ENCODE assay signal across 16 cellular contexts in genomic region chr21:31893841-31894240, GRCh38. TPM values are rescaled to one million over a fixed set of nuclear protein-coding genes. Genes with fewer than 3 reads are reported as not detected.
A peak's percentile ranks its signal among the peaks of the same experiment; 100 is the strongest.
DNase-seq lines count a peak whose midpoint lies in the region; ATAC-seq lines count a peak whose summit lies in the region.
"Had no signal": no experiment of that assay in that cellular context is flagged by ENCODE, and none has a peak within 500 bp of the region (broad histone marks: within the 10 kb centered on the region; RNA-seq: fewer than 3 reads in every experiment).

No MANE protein-coding gene starts in this region.

- H3K14ac ChIP-seq in trophoblast cell (ENCODE audit: low read length): no peak overlapping the region

- H4K5ac ChIP-seq in mesendoderm (ENCODE audit: low read length): no peak overlapping the region

- H3K9ac ChIP-seq in mesendoderm (ENCODE audit: low read length) (no peak overlapping the region), trophoblast cell (ENCODE audit: low read length) (no peak overlapping the region)

- peaks cover 12% of the 10 kb centered on the region for H3K36me3 ChIP-seq in SJSA1
- H3K36me3 ChIP-seq in mesendoderm (ENCODE audit: control insufficient read depth, insufficient read depth, low read length): no peaks in the 10 kb centered on the region
- H3K36me3 ChIP-seq in trophoblast cell (ENCODE audit: control insufficient read depth in 1 of 2, insufficient read depth in 2 of 2, low read length in 2 of 2): no peaks in the 10 kb centered on the region

- no peak overlapping the region for H4K91ac ChIP-seq in trophoblast cell (ENCODE audit: low read depth, low read length)

- H3K36me3 Mint-ChIP-seq in activated T-cell treated with anti-CD3 and anti-CD28 coated beads, Interleukin-2, amount 50 U/mL, for 4 hours (ENCODE audit: insufficient read depth): no peaks in the 10 kb centered on the region

- H3K4me1 Mint-ChIP-seq in activated T-cell treated with anti-CD3 and anti-CD28 coated beads, Interleukin-2, amount 50 U/mL, for 4 hours (ENCODE audit: low read depth): peaks cover under 1% of the 10 kb centered on the region
- H3K4me1 Mint-ChIP-seq: IgD-negative memory B cell had no signal

- H3K23ac ChIP-seq in mesendoderm (ENCODE audit: low read length) (no peak overlapping the region), trophoblast cell (ENCODE audit: low read length) (no peak overlapping the region)

- H3K4ac ChIP-seq in mesendoderm (ENCODE audit: low read depth, low read length) (no peak overlapping the region), trophoblast cell (ENCODE audit: low read depth, low read length) (no peak overlapping the region)

- H2BK120ac ChIP-seq in mesendoderm (ENCODE audit: low read depth, low read length) (no peak overlapping the region), trophoblast cell (ENCODE audit: insufficient read depth, low read length, poor library complexity) (no peak overlapping the region)

- DNase-seq in EH (ENCODE audit: low read depth) (peak; percentile 55), SJSA1 (ENCODE audit: low read depth in 1 of 2, low spot score in 2 of 2) (peak in 1 of 2 experiments; percentile 47), mesendoderm (peak; percentile 23), trophoblast cell (no peak), iPS-NIHi11 (ENCODE audit: low spot score) (no peak), NCI-H146 (lab: John Stamatoyannopoulos, UW) (no peak)
- no peak for DNase-seq in activated T-cell treated with anti-CD3 and anti-CD28 coated beads, Interleukin-2, amount 50 U/mL, for 4 hours
- DNase-seq: AML-193, COR-L47, HCEC 1CT, Kasumi-1, NCI-H2171, NCI-H446, SHP77 treated with DMSO at 0.1 percent for 48 hours had no signal

- H4K12ac ChIP-seq in trophoblast cell (ENCODE audit: low read depth, low read length): no peak overlapping the region

- H3K4me2 ChIP-seq in mesendoderm (ENCODE audit: low read length) (no peak overlapping the region), trophoblast cell (ENCODE audit: low read length) (peak overlapping the region; percentile 24)

- H2AK5ac ChIP-seq in mesendoderm (ENCODE audit: low read length) (no peak overlapping the region), trophoblast cell (ENCODE audit: low read length) (no peak overlapping the region)

- peaks cover 4% of the 10 kb centered on the region for H3K79me1 ChIP-seq in mesendoderm (ENCODE audit: low read length)
- H3K79me1 ChIP-seq in trophoblast cell (ENCODE audit: low read length): no peaks in the 10 kb centered on the region

- H2BK12ac ChIP-seq in trophoblast cell (ENCODE audit: low read length): no peak overlapping the region

- no peak for ATAC-seq in HG02938 (IDR thresholded peaks at IDR 0.05; ENCODE audit: unreplicated experiment)
- no peak for ATAC-seq in activated T-cell treated with anti-CD3 and anti-CD28 coated beads, Interleukin-2, amount 50 U/mL, for 4 hours

- no peaks in the 10 kb centered on the region for H3K9me3 Mint-ChIP-seq in activated T-cell treated with anti-CD3 and anti-CD28 coated beads, Interleukin-2, amount 50 U/mL, for 4 hours
- H3K9me3 Mint-ChIP-seq: IgD-negative memory B cell had no signal

- H2BK5ac ChIP-seq in mesendoderm (ENCODE audit: low read length) (no peak overlapping the region), trophoblast cell (ENCODE audit: low read depth, low read length, poor library complexity) (no peak overlapping the region)

- H2BK15ac ChIP-seq in mesendoderm (replicated peaks; ENCODE audit: low read depth): no peak overlapping the region

- H4K8ac ChIP-seq in mesendoderm (ENCODE audit: low read depth, low read length) (no peak overlapping the region), trophoblast cell (ENCODE audit: low read depth, low read length) (no peak overlapping the region)

- H3K4me3 ChIP-seq in SJSA1: no peak overlapping the region
- no peak overlapping the region for H3K4me3 ChIP-seq in mesendoderm (ENCODE audit: low read length)
- no peak overlapping the region for H3K4me3 ChIP-seq in trophoblast cell (ENCODE audit: low read depth, low read length)

- H3K27ac ChIP-seq in SJSA1: peak overlapping the region; percentile 54; the same call in 1 of the 2 replicates
- no peak overlapping the region for H3K27ac ChIP-seq in mesendoderm (ENCODE audit: low read depth, low read length)
- no peak overlapping the region for H3K27ac ChIP-seq in trophoblast cell (ENCODE audit: low read depth, low read length)

- H3K9me3 ChIP-seq in SJSA1 (replicated peaks) (no peaks in the 10 kb centered on the region), trophoblast cell (ENCODE audit: insufficient read depth, low read depth, low read length) (no peaks in the 10 kb centered on the region)

- no peak overlapping the region for H3K56ac ChIP-seq in mesendoderm (ENCODE audit: low read length)

- no peak overlapping the region for H3K4me3 Mint-ChIP-seq in activated T-cell treated with anti-CD3 and anti-CD28 coated beads, Interleukin-2, amount 50 U/mL, for 4 hours
- H3K4me3 Mint-ChIP-seq: IgD-negative memory B cell had no signal

- peaks cover 90% of the 10 kb centered on the region for H3K4me1 ChIP-seq in SJSA1 (replicated peaks)
- H3K4me1 ChIP-seq in mesendoderm (ENCODE audit: control insufficient read depth, low read depth, low read length): peaks cover 18% of the 10 kb centered on the region
- H3K4me1 ChIP-seq in trophoblast cell (ENCODE audit: control insufficient read depth in 1 of 2, insufficient read depth in 2 of 2, low read length in 2 of 2): peaks cover 17 to 26% of the 10 kb centered on the region in 2 experiments

- H3K27me3 Mint-ChIP-seq in activated T-cell treated with anti-CD3 and anti-CD28 coated beads, Interleukin-2, amount 50 U/mL, for 4 hours (ENCODE audit: low read depth): peaks cover 13% of the 10 kb centered on the region

- WGBS in mesendoderm (ENCODE audit: extremely low coverage, insufficient coverage, low lambda C conversion rate): no CpG with 5 or more reads among the region's 5 CpGs
- no CpG with 5 or more reads among the region's 5 CpGs for WGBS in trophoblast cell (ENCODE audit: extremely low coverage, insufficient coverage, insufficient read length)

- no peak overlapping the region for H2AFZ ChIP-seq in trophoblast cell (ENCODE audit: insufficient read depth, low read length, poor library complexity)

- H3K27me3 ChIP-seq in SJSA1 (replicated peaks): no peaks in the 10 kb centered on the region
- H3K27me3 ChIP-seq in mesendoderm (ENCODE audit: insufficient read depth, low read length, poor library complexity): no peaks in the 10 kb centered on the region
- H3K27me3 ChIP-seq in trophoblast cell (ENCODE audit: insufficient read depth, low read length): no peaks in the 10 kb centered on the region

- H3K18ac ChIP-seq in mesendoderm (ENCODE audit: low read length): peak overlapping the region; percentile 55
- H3K18ac ChIP-seq in trophoblast cell (ENCODE audit: low read length): no peak overlapping the region

- H3K79me2 ChIP-seq in mesendoderm (ENCODE audit: control insufficient read depth, insufficient read depth, low read length): peaks cover 4% of the 10 kb centered on the region
- no peaks in the 10 kb centered on the region for H3K79me2 ChIP-seq in trophoblast cell (ENCODE audit: control insufficient read depth, insufficient read depth, low read length, poor library complexity)

RNA-seq across cellular contexts. Expression of gene HUNK, which starts 21.0 kb away (rescaled TPM):
- total RNA-seq in SJSA1 (2014; rRNA removed; shearing (Covaris generic)): 13.6 and 17.7 TPM in 2 replicates
- 7.3 TPM for polyA plus RNA-seq in mesendoderm (2013, experiment 1 of 2)
- 7.1 TPM for polyA plus RNA-seq in mesendoderm (2013, experiment 2 of 2)
- 4.4 and 4.7 TPM in 2 replicates for polyA plus RNA-seq in trophoblast cell (2013)
- under 1 TPM; 0.05 to 0.61 (median 0.05) TPM for total RNA-seq in activated T-cell treated with anti-CD3 and anti-CD28 coated beads, Interleukin-2, amount 50 U/mL, for 4 hours
- polyA plus RNA-seq: IgD-negative memory B cell had no signal

Comparison
In these comparisons a context has a peak if more than half of its experiments do, and no peak if none do; other contexts are left out.
1. DNase-seq: peak in EH (single experiment) and mesendoderm (single experiment); none in trophoblast cell (0 of 2), iPS-NIHi11 (single experiment), NCI-H146 (single experiment) and activated T-cell treated with anti-CD3 and anti-CD28 coated beads, Interleukin-2, amount 50 U/mL, for 4 hours (single experiment).